12 cellular contexts compared by ENCODE assay signal in genomic region chr6:24996145-24996836, GRCh38.
DNase-seq lines count a peak whose midpoint lies in the region; ATAC-seq and TF ChIP-seq lines count a peak whose summit lies in the region.
"Had no signal": no experiment of that assay in that cellular context is flagged by ENCODE, and none has a peak within 500 bp of the region (broad histone marks: within the 10 kb centered on the region; RNA-seq: fewer than 3 reads in every experiment).

No MANE protein-coding gene starts in this region.

- H3K36me3 Mint-ChIP-seq in activated B cell treated with CpG ODN at 0.5 μM for 24 hours (ENCODE audit: low read depth): peaks cover 56% of the 10 kb centered on the region
- peaks cover 0 to 2% (median 0%) of the 10 kb centered on the region in 3 donors for H3K36me3 Mint-ChIP-seq in naive thymus-derived CD8-positive, alpha-beta T cell

- H3K9me3 Mint-ChIP-seq in activated B cell treated with CpG ODN at 0.5 μM for 24 hours: no peaks in the 10 kb centered on the region
- H3K9me3 Mint-ChIP-seq in naive thymus-derived CD8-positive, alpha-beta T cell: peaks cover 0 to 2% (median 0%) of the 10 kb centered on the region in 9 donors
- H3K9me3 Mint-ChIP-seq: immature natural killer cell had no signal

- intact Hi-C loops in activated B cell treated with CpG ODN at 0.5 μM for 24 hours (cut with micrococcal nuclease) (loop anchor here (1.0 kb wide), 2 partner anchors 46 to 140 kb away; no protein-coding TSS in a partner anchor), dorsolateral prefrontal cortex (cut with DNase I) (loop anchor here in 1 of 2 donors (10.0 kb wide), 1 partner anchor 141 kb away; no protein-coding TSS in a partner anchor)

- POLR2A ChIA-PET in activated B cell treated with CpG ODN at 0.5 μM for 24 hours (lab: Charles Lee): interaction anchor here (1.0 to 1.2 kb wide), 2 partner anchors 60 to 151 kb away, joined by 3 to 4 read pairs; no protein-coding TSS in a partner anchor
- POLR2A ChIA-PET in naive thymus-derived CD8-positive, alpha-beta T cell (lab: Charles Lee): interaction anchor here (0.6 to 3.6 kb wide), 5 partner anchors 10 to 129 kb away, joined by 3 to 23 read pairs (median 4); partner anchors contain the start of gene RIPOR2

- H3K4me2 ChIP-seq in Karpas-422 (ENCODE audit: low read depth, low read length, poor library complexity, severe bottlenecking): peak overlapping the region; percentile 52

- H3K27me3 Mint-ChIP-seq in activated B cell treated with CpG ODN at 0.5 μM for 24 hours: no peaks in the 10 kb centered on the region
- H3K27me3 Mint-ChIP-seq in naive thymus-derived CD8-positive, alpha-beta T cell: no peaks in the 10 kb centered on the region

- no peaks in the 10 kb centered on the region for H4K20me1 ChIP-seq in Karpas-422 (ENCODE audit: insufficient read depth, low read depth, low read length)

- H3K36me3 ChIP-seq in Karpas-422 (ENCODE audit: insufficient read depth, low read length): no peaks in the 10 kb centered on the region

- H3K27me3 ChIP-seq in Karpas-422 (ENCODE audit: low read length) (no peaks in the 10 kb centered on the region), dorsolateral prefrontal cortex (no peaks in the 10 kb centered on the region)

- H3K9ac ChIP-seq in Karpas-422 (ENCODE audit: low read length): peak overlapping the region; percentile 12; the same call in 1 of the 2 replicates

- no peaks in the 10 kb centered on the region for H3K9me2 ChIP-seq in Karpas-422 (replicated peaks; ENCODE audit: insufficient read depth, low read length)

- H3K4me1 Mint-ChIP-seq in activated B cell treated with CpG ODN at 0.5 μM for 24 hours: peaks cover 85% of the 10 kb centered on the region
- peaks cover 44 to 86% (median 77%) of the 10 kb centered on the region in 4 donors for H3K4me1 Mint-ChIP-seq in naive thymus-derived CD8-positive, alpha-beta T cell

- peak; percentile 28 for DNase-seq in NCI-H748 (lab: John Stamatoyannopoulos, UW; ENCODE audit: unreplicated experiment)
- DNase-seq in NCI-H748 treated with DMSO at 0.1 percent for 48 hours (lab: John Stamatoyannopoulos, UW): no peak
- DNase-seq in Karpas-422: peak; percentile 62
- no peak for DNase-seq in activated B cell treated with CpG ODN at 0.5 μM for 24 hours
- no peak for DNase-seq in naive thymus-derived CD8-positive, alpha-beta T cell
- DNase-seq in stimulated activated CD4-positive, alpha-beta T cell treated with anti-CD3 and anti-CD28 coated beads, Interleukin-1b, Interleukin-23, amount 100 ng/mL, for 48 hours: no peak
- no peak for DNase-seq in dorsolateral prefrontal cortex
- DNase-seq: DMS53, immature natural killer cell, NCI-H1694, nephron progenitor cell had no signal

- H3K27ac Mint-ChIP-seq in activated B cell treated with CpG ODN at 0.5 μM for 24 hours: peak overlapping the region; percentile 46
- peak overlapping the region; percentile 1 to 85 (median 72) for H3K27ac Mint-ChIP-seq in naive thymus-derived CD8-positive, alpha-beta T cell
- H3K27ac Mint-ChIP-seq: nephron progenitor cell had no signal

- no peaks in the 10 kb centered on the region for H3K9me3 ChIP-seq in Karpas-422 (ENCODE audit: low read length)

- H3K4me3 Mint-ChIP-seq in activated B cell treated with CpG ODN at 0.5 μM for 24 hours: peak overlapping the region; percentile 21
- peak overlapping the region in 8 of 10 donors; percentile 4 to 49 (median 16) for H3K4me3 Mint-ChIP-seq in naive thymus-derived CD8-positive, alpha-beta T cell
- H3K4me3 Mint-ChIP-seq: immature natural killer cell, nephron progenitor cell had no signal

- H3K4me3 ChIP-seq in Karpas-422 (ENCODE audit: low read length): no peak overlapping the region
- H3K4me3 ChIP-seq in dorsolateral prefrontal cortex: no peak overlapping the region

- peaks cover 55% of the 10 kb centered on the region for H3K79me2 ChIP-seq in Karpas-422 (ENCODE audit: low read length)

- no peak overlapping the region for H2AFZ ChIP-seq in Karpas-422 (ENCODE audit: low read length)

- TF ChIP-seq CTCF in activated B cell treated with CpG ODN at 0.5 μM for 24 hours (IDR thresholded peaks at IDR 0.05) (no peak), dorsolateral prefrontal cortex (IDR thresholded peaks at IDR 0.05 in 54 of 56, conservative IDR thresholded peaks at IDR 0.05 in 2 of 56; ENCODE audit: low read depth in 1 of 56, partially characterized antibody in 56 of 56) (no peak)

- peaks cover 76% of the 10 kb centered on the region for H3K4me1 ChIP-seq in Karpas-422 (ENCODE audit: low read length)

- CTCF ChIA-PET in activated B cell treated with CpG ODN at 0.5 μM for 24 hours (lab: Charles Lee): interaction anchor here (1.1 to 2.0 kb wide), 4 partner anchors 22 to 141 kb away, joined by 3 to 10 read pairs (median 4); no protein-coding TSS in a partner anchor

- H3K27ac ChIP-seq in Karpas-422 (ENCODE audit: low read length) (peak overlapping the region; percentile 81), dorsolateral prefrontal cortex (no peak overlapping the region)

- ATAC-seq in activated B cell treated with CpG ODN at 0.5 μM for 24 hours (ENCODE audit: low read depth): peak; percentile 38
- peak in 1 of 2 donors; percentile 22 for ATAC-seq in naive thymus-derived CD8-positive, alpha-beta T cell
- ATAC-seq in HG02938 (IDR thresholded peaks at IDR 0.05; ENCODE audit: unreplicated experiment): no peak

Comparison
In these comparisons a context has a peak if more than half of its experiments do, and no peak if none do; other contexts are left out.
1. DNase-seq: peak in NCI-H748 (single experiment) and Karpas-422 (single experiment); none in NCI-H748 treated with DMSO at 0.1 percent for 48 hours (single experiment), activated B cell treated with CpG ODN at 0.5 μM for 24 hours (single experiment), naive thymus-derived CD8-positive, alpha-beta T cell (0 of 10), stimulated activated CD4-positive, alpha-beta T cell treated with anti-CD3 and anti-CD28 coated beads, Interleukin-1b, Interleukin-23, amount 100 ng/mL, for 48 hours (single experiment) and dorsolateral prefrontal cortex (0 of 10).